In the genomic region with DNA sequence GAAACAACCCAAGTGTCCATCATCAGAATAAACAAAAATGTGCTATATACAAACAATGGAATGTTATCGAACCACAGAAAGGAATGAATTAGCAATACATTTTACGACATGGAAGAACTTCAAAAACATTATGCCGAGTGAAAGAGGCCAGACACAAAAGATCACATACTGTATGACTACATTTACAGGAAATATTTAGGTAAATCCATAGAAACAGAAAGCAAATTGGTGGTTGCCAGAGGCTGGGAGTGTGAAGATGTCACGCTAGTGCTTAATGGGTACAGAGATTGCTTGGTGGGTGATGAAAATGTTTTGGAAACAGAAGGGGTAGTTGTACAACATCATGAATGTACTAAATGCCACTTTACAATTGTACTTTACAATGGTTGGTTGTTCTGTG, we compare ENCODE assay signal across 6 cellular contexts. TPM values are rescaled to one million over a fixed set of nuclear protein-coding genes. Genes with fewer than 3 reads are reported as not detected.
"Had no signal": no experiment of that assay in that cellular context is flagged by ENCODE, and none has a peak within 500 bp of the region (broad histone marks: within the 10 kb centered on the region; RNA-seq: fewer than 3 reads in every experiment).

No MANE protein-coding gene starts in this region.

RNA-seq across cellular contexts. Expression of a gene that starts 5.1 kb away (rescaled TPM):
- total RNA-seq: activated CD8-positive, alpha-beta T cell treated with anti-CD3 and anti-CD28 coated beads, Interleukin-2, amount 10 ng/mL, durations not matched to agents 7 days and 5 days; cerebellum; Right ventricle myocardium inferior; T-cell; T-helper 2 cell treated with Interferon-gamma antibody and Interleukin-4, amounts not matched to agents 100 ng/mL and 5 ng/mL, for 36 hours had no signal

RNA-seq across cellular contexts. Expression of a gene that starts 51.6 kb away (rescaled TPM):
- total RNA-seq: activated CD8-positive, alpha-beta T cell treated with anti-CD3 and anti-CD28 coated beads, Interleukin-2, amount 10 ng/mL, durations not matched to agents 7 days and 5 days; cerebellum; Right ventricle myocardium inferior; T-cell; T-helper 2 cell treated with Interferon-gamma antibody and Interleukin-4, amounts not matched to agents 100 ng/mL and 5 ng/mL, for 36 hours had no signal
- polyA plus RNA-seq: adipose tissue had no signal
